30 cellular contexts compared by ENCODE assay signal in the genomic region with DNA sequence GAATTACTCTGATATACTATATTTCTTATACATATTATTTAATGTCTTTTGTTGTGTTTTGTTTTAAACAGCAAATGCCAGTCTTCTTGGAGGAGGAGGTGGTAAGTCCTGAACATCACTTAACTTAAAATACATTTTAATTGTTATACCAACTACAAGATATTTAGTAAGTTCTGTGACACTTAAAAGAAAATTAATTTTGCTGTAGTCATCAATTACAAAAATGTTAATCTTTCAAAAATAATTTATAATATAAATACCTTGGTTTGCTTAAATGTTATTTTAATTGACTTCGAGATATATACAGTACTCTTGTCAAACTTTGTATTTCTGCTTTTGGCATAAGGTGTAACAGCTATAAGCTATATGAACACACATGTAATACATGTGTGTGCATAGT.
"Had no signal": no experiment of that assay in that cellular context is flagged by ENCODE, and none has a peak within 500 bp of the region (broad histone marks: within the 10 kb centered on the region; RNA-seq: fewer than 3 reads in every experiment).

No MANE protein-coding gene starts in this region.

- DNase-seq: activated B cell treated with CpG ODN at 0.5 μM for 24 hours; activated CD4-positive, alpha-beta memory T cell treated with anti-CD3 and anti-CD28 coated beads for 36 hours; activated CD4-positive, alpha-beta T cell treated with anti-CD3 and anti-CD28 coated beads for 4 hours; activated CD4-positive, alpha-beta T cell treated with anti-CD3 and anti-CD28 coated beads, Interleukin-2, amount 10 ng/mL, durations not matched to agents 24 days and 14 days; activated CD4-positive, alpha-beta T cell treated with anti-CD3 and anti-CD28 coated beads, Interleukin-2, amount 50 U/mL, for 1 hour; activated CD4-positive, alpha-beta T cell treated with anti-CD3 and anti-CD28 coated beads, Interleukin-2, amount 50 U/mL, for 4 hours; activated CD4-positive, CD25-positive, alpha-beta regulatory T cell treated with anti-CD3 and anti-CD28 coated beads, Interleukin-2, amount 50 U/mL, for 72 hours; activated CD8-positive, alpha-beta memory T cell treated with anti-CD3 and anti-CD28 coated beads, Interleukin-2, amount 50 U/mL, for 4 hours; activated CD8-positive, alpha-beta T cell treated with anti-CD3 and anti-CD28 coated beads for 36 hours; activated gamma-delta T cell; activated naive CD4-positive, alpha-beta T cell treated with anti-CD3 and anti-CD28 coated beads, Interleukin-2, amount 10 ng/mL, durations not matched to agents 7 days and 5 days; activated naive CD4-positive, alpha-beta T cell treated with Interleukin-2 at 50 U/mL for 16 hours; activated naive CD8-positive, alpha-beta T cell treated with anti-CD3 and anti-CD28 coated beads, Interleukin-2, amount 10 ng/mL, durations not matched to agents 7 days and 5 days; activated naive CD8-positive, alpha-beta T cell treated with anti-CD3 and anti-CD28 coated beads, Interleukin-2, amount 50 U/mL, for 24 hours; activated T-cell treated with anti-CD3 and anti-CD28 coated beads for 4 hours; activated T-cell treated with anti-CD3 and anti-CD28 coated beads, Interleukin-2, amount 50 U/mL, for 1 hour; activated T-cell treated with anti-CD3 and anti-CD28 coated beads, Interleukin-2, amount 50 U/mL, for 4 hours; activated T-cell treated with anti-CD3 and anti-CD28 coated beads, Interleukin-2, amount 50 U/mL, for 72 hours; amygdala; anterior cingulate cortex; caudate nucleus; cerebellar nuclear complex; T-helper 2 cell; T-helper 9 cell had no signal

- H3K4me3 ChIP-seq: ascending aorta, cardiac muscle cell had no signal

- H3K4me1 ChIP-seq: ascending aorta had no signal

- H3K27ac ChIP-seq: ascending aorta, cardiac muscle cell, VCaP had no signal

- H3K27me3 ChIP-seq: ascending aorta, cardiac muscle cell had no signal

- FAIRE-seq: bronchial epithelial cell, TTC549 had no signal

- H3K36me3 ChIP-seq: ascending aorta, cardiac muscle cell had no signal

- ATAC-seq: activated CD8-positive, alpha-beta T cell treated with anti-CD3 and anti-CD28 coated beads for 36 hours; activated naive CD8-positive, alpha-beta T cell treated with anti-CD3 and anti-CD28 coated beads, Interleukin-2, amount 50 U/mL, for 24 hours; activated T-cell treated with anti-CD3 and anti-CD28 coated beads, Interleukin-2, amount 50 U/mL, for 4 hours; activated T-cell treated with anti-CD3 and anti-CD28 coated beads, Interleukin-2, amount 50 U/mL, for 72 hours; activated T-helper 17 cell treated with anti-CD3 and anti-CD28 coated beads, Interleukin-2, amount 50 U/mL, for 72 hours had no signal

- H3K9me3 ChIP-seq: ascending aorta had no signal
